11 cellular contexts compared by ENCODE assay signal in genomic region chr15:101207867-101208288, GRCh38. TPM values are rescaled to one million over a fixed set of nuclear protein-coding genes. Genes with fewer than 3 reads are reported as not detected.
DNase-seq lines count a peak whose midpoint lies in the region; ATAC-seq and TF ChIP-seq lines count a peak whose summit lies in the region.
"Had no signal": no experiment of that assay in that cellular context is flagged by ENCODE, and none has a peak within 500 bp of the region (broad histone marks: within the 10 kb centered on the region; RNA-seq: fewer than 3 reads in every experiment).

No MANE protein-coding gene starts in this region.

- ATAC-seq in activated naive CD8-positive, alpha-beta T cell treated with anti-CD3 and anti-CD28 coated beads, Interleukin-2, amount 50 U/mL, for 24 hours: peak; percentile 13
- no peak for ATAC-seq in HG02852 (IDR thresholded peaks at IDR 0.05; ENCODE audit: unreplicated experiment)
- no peak for ATAC-seq in GM18909 (IDR thresholded peaks at IDR 0.05; ENCODE audit: poor library complexity, unreplicated experiment)
- ATAC-seq: K562, left colon had no signal

- H3K36me3 Mint-ChIP-seq in MCF 10A (ENCODE audit: insufficient read depth, unreplicated experiment): no peaks in the 10 kb centered on the region
- H3K36me3 Mint-ChIP-seq in activated naive CD8-positive, alpha-beta T cell treated with anti-CD3 and anti-CD28 coated beads, Interleukin-2, amount 50 U/mL, for 24 hours (ENCODE audit: low read depth): peaks cover 42% of the 10 kb centered on the region

- H3K4me1 ChIP-seq in breast epithelium (peaks cover 0 to 9% of the 10 kb centered on the region in 2 donors), vagina (peaks cover 56% of the 10 kb centered on the region)

- H3K4me1 Mint-ChIP-seq in MCF 10A (ENCODE audit: insufficient read depth, unreplicated experiment): peaks cover 19% of the 10 kb centered on the region
- H3K4me1 Mint-ChIP-seq in activated naive CD8-positive, alpha-beta T cell treated with anti-CD3 and anti-CD28 coated beads, Interleukin-2, amount 50 U/mL, for 24 hours: peaks cover 96% of the 10 kb centered on the region

- no TSS peak for BruUV-seq in MCF 10A (replicated peaks; lab: Mats Ljungman, UMichigan)

- H3K27me3 ChIP-seq in breast epithelium (no peaks in the 10 kb centered on the region), layer of hippocampus (ENCODE audit: control insufficient read depth, insufficient read depth, low read length) (no peaks in the 10 kb centered on the region), vagina (no peaks in the 10 kb centered on the region)

- H3K4me3 Mint-ChIP-seq in MCF 10A (ENCODE audit: unreplicated experiment): no peak overlapping the region
- H3K4me3 Mint-ChIP-seq in activated naive CD8-positive, alpha-beta T cell treated with anti-CD3 and anti-CD28 coated beads, Interleukin-2, amount 50 U/mL, for 24 hours: peak overlapping the region; percentile 27

- H3K4me3 ChIP-seq in breast epithelium (no peak overlapping the region), vagina (no peak overlapping the region)
- H3K4me3 ChIP-seq: K562 had no signal

- H3K27me3 Mint-ChIP-seq in MCF 10A (ENCODE audit: insufficient read depth, unreplicated experiment): no peaks in the 10 kb centered on the region
- H3K27me3 Mint-ChIP-seq in activated naive CD8-positive, alpha-beta T cell treated with anti-CD3 and anti-CD28 coated beads, Interleukin-2, amount 50 U/mL, for 24 hours: no peaks in the 10 kb centered on the region
- H3K27me3 Mint-ChIP-seq: CD4-positive, CD25-positive, alpha-beta regulatory T cell had no signal

- TF ChIP-seq CTCF in MCF 10A (IDR thresholded peaks at IDR 0.05; ENCODE audit: unreplicated experiment): no peak
- TF ChIP-seq CTCF in breast epithelium (IDR thresholded peaks at IDR 0.05): no peak
- TF ChIP-seq CTCF in vagina (IDR thresholded peaks at IDR 0.05): no peak

- H3K9me3 ChIP-seq in breast epithelium (no peaks in the 10 kb centered on the region), vagina (no peaks in the 10 kb centered on the region)

- H3K9me3 Mint-ChIP-seq in MCF 10A (ENCODE audit: unreplicated experiment): no peaks in the 10 kb centered on the region
- no peaks in the 10 kb centered on the region for H3K9me3 Mint-ChIP-seq in activated naive CD8-positive, alpha-beta T cell treated with anti-CD3 and anti-CD28 coated beads, Interleukin-2, amount 50 U/mL, for 24 hours
- H3K9me3 Mint-ChIP-seq: CD4-positive, CD25-positive, alpha-beta regulatory T cell had no signal

- CTCF ChIA-PET in MCF 10A (lab: Yijun Ruan, JAX): no interaction called here

- H3K27ac Mint-ChIP-seq in MCF 10A (ENCODE audit: low read depth, unreplicated experiment): peak overlapping the region; percentile 25
- peak overlapping the region; percentile 98 for H3K27ac Mint-ChIP-seq in activated naive CD8-positive, alpha-beta T cell treated with anti-CD3 and anti-CD28 coated beads, Interleukin-2, amount 50 U/mL, for 24 hours

- POLR2A ChIA-PET in MCF 10A (lab: Yijun Ruan, JAX): interaction anchor here (0.9 to 1.7 kb wide), 4 partner anchors 13 to 44 kb away, joined by 3 to 6 read pairs (median 4); partner anchors contain the start of gene CHSY1

- DNase-seq in MCF 10A (ENCODE audit: unreplicated experiment): peak; percentile 91
- DNase-seq in breast epithelium (ENCODE audit: low spot score in 2 of 2): no peak
- no peak for DNase-seq in activated naive CD8-positive, alpha-beta T cell treated with anti-CD3 and anti-CD28 coated beads, Interleukin-2, amount 50 U/mL, for 24 hours
- DNase-seq in vagina (ENCODE audit: extremely low spot score in 2 of 2): no peak
- DNase-seq in D341Med (ENCODE audit: low spot score): no peak
- DNase-seq: CD4-positive, CD25-positive, alpha-beta regulatory T cell; left colon had no signal

- H3K36me3 ChIP-seq in breast epithelium (no peaks in the 10 kb centered on the region), vagina (no peaks in the 10 kb centered on the region)

- TF ChIP-seq POLR2A in breast epithelium (IDR thresholded peaks at IDR 0.05) (no peak), vagina (IDR thresholded peaks at IDR 0.05) (no peak)

- H3K27ac ChIP-seq in breast epithelium (no peak overlapping the region), layer of hippocampus (ENCODE audit: low read depth, low read length) (peak overlapping the region; percentile 30), vagina (no peak overlapping the region)

- intact Hi-C loops in MCF 10A (cut with micrococcal nuclease) (no loop called here), breast epithelium (cut with DNase I; ENCODE audit: low total_unique reads) (no loop called here), vagina (cut with DNase I) (no loop called here)

RNA-seq across cellular contexts. Expression of gene CHSY1, which starts 44.0 kb away (rescaled TPM):
- total RNA-seq in MCF 10A (2022) (24.3 and 29.8 TPM in 2 replicates), breast epithelium (10 to 100 TPM; 22.6 to 36.7 (median 33.4) TPM), vagina (28.0 TPM)
